Comparison of ENCODE assay signal across 30 cellular contexts in the genomic region with DNA sequence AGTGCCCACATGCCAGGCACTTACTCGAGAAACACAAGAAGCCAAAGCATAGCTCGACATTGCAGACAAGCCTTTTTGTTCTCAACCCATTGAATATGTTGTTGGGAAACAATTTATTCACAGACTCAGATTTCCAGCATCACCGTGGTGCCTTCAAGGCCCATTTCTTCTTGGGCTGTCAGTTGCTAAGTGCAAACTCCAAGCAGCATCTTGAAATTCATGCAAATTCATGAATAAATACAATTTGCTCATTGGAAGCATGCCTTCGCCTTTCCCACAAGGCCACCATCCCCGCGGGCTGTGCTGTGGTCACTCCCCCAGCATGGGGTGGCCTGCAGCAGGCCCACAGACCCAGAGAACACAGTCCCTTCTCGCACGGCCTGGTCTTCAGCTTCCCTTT.
"Had no signal": no experiment of that assay in that cellular context is flagged by ENCODE, and none has a peak within 500 bp of the region (broad histone marks: within the 10 kb centered on the region; RNA-seq: fewer than 3 reads in every experiment).

No MANE protein-coding gene starts in this region.

- H3K9me3 ChIP-seq: ascending aorta, body of pancreas, breast epithelium, SJCRH30 had no signal

- FAIRE-seq: TTC549 had no signal

- H3K9me3 Mint-ChIP-seq: activated CD8-positive, alpha-beta T cell treated with anti-CD3 and anti-CD28 coated beads for 36 hours; activated naive CD4-positive, alpha-beta T cell treated with anti-CD3 and anti-CD28 coated beads, Interleukin-2, amount 50 U/mL, for 24 hours had no signal

- H3K4me3 ChIP-seq: ascending aorta, body of pancreas, breast epithelium, SJCRH30, SK-N-MC had no signal

- H3K36me3 ChIP-seq: ascending aorta, breast epithelium, SJCRH30 had no signal

- H3K27ac Mint-ChIP-seq: activated CD4-positive, alpha-beta T cell treated with anti-CD3 and anti-CD28 coated beads, Interleukin-2, amount 10 ng/mL, durations not matched to agents 24 days and 14 days; activated CD8-positive, alpha-beta T cell treated with anti-CD3 and anti-CD28 coated beads for 36 hours; activated naive CD4-positive, alpha-beta T cell treated with anti-CD3 and anti-CD28 coated beads, Interleukin-2, amount 50 U/mL, for 24 hours; activated naive CD8-positive, alpha-beta T cell treated with anti-CD3 and anti-CD28 coated beads, Interleukin-2, amount 10 ng/mL, durations not matched to agents 7 days and 5 days; activated T-cell treated with anti-CD3 and anti-CD28 coated beads, Interleukin-2, amount 50 U/mL, for 72 hours; activated T-helper 17 cell treated with anti-CD3 and anti-CD28 coated beads, Interleukin-2, amount 50 U/mL, for 72 hours; T-helper 1 cell treated with Interleukin-12 subunit alpha and Interleukin-12 subunit beta and Interleukin-4 antibody, amounts not matched to agents 30 μg/mL and 1 μg/mL, for 36 hours; T-helper 2 cell treated with Interferon-gamma antibody and Interleukin-4, amounts not matched to agents 5 μg/mL and 100 μg/mL, for 36 hours had no signal

- H3K36me3 Mint-ChIP-seq: activated naive CD4-positive, alpha-beta T cell treated with anti-CD3 and anti-CD28 coated beads, Interleukin-2, amount 50 U/mL, for 24 hours; activated naive CD8-positive, alpha-beta T cell treated with anti-CD3 and anti-CD28 coated beads, Interleukin-2, amount 10 ng/mL, durations not matched to agents 7 days and 5 days had no signal

- H3K27ac ChIP-seq: ascending aorta, breast epithelium, SJCRH30, SK-N-MC had no signal

- H3K27me3 ChIP-seq: ascending aorta, body of pancreas, breast epithelium, SJCRH30 had no signal

- H3K27me3 Mint-ChIP-seq: activated CD4-positive, alpha-beta T cell treated with anti-CD3 and anti-CD28 coated beads, Interleukin-2, amount 10 ng/mL, durations not matched to agents 24 days and 14 days; activated CD8-positive, alpha-beta T cell treated with anti-CD3 and anti-CD28 coated beads for 36 hours; activated naive CD4-positive, alpha-beta T cell treated with anti-CD3 and anti-CD28 coated beads, Interleukin-2, amount 50 U/mL, for 24 hours; activated naive CD8-positive, alpha-beta T cell treated with anti-CD3 and anti-CD28 coated beads, Interleukin-2, amount 10 ng/mL, durations not matched to agents 7 days and 5 days; activated T-helper 17 cell treated with anti-CD3 and anti-CD28 coated beads, Interleukin-2, amount 50 U/mL, for 72 hours had no signal

- DNase-seq: activated CD4-positive, alpha-beta T cell treated with anti-CD3 and anti-CD28 coated beads, Interleukin-2, amount 10 ng/mL, durations not matched to agents 24 days and 14 days; activated CD4-positive, alpha-beta T cell treated with anti-CD3 and anti-CD28 coated beads, Interleukin-2, amount 50 U/mL, for 4 hours; activated CD8-positive, alpha-beta T cell treated with anti-CD3 and anti-CD28 coated beads for 36 hours; activated gamma-delta T cell; activated naive CD4-positive, alpha-beta T cell treated with Interleukin-2 at 50 U/mL for 16 hours; activated naive CD8-positive, alpha-beta T cell treated with anti-CD3 and anti-CD28 coated beads, Interleukin-2, amount 10 ng/mL, durations not matched to agents 7 days and 5 days; activated T-cell treated with anti-CD3 and anti-CD28 coated beads, Interleukin-2, amount 50 U/mL, for 1 hour; activated T-cell treated with anti-CD3 and anti-CD28 coated beads, Interleukin-2, amount 50 U/mL, for 72 hours; Karpas-422; KBM-7; NCI-H1105; NCI-H1417 treated with DMSO at 0.1 percent for 48 hours; NCI-H187 treated with DMSO at 0.1 percent for 48 hours; NCI-H2081; NCI-H2171 treated with DMSO at 0.1 percent for 48 hours; NCI-H2227 treated with DMSO at 0.1 percent for 48 hours; NCI-H446 treated with DMSO at 0.1 percent for 48 hours; NCI-H524; NCI-H69; SHP77; SJCRH30 had no signal

- H3K4me1 ChIP-seq: ascending aorta, breast epithelium, SJCRH30 had no signal

- H3K4me1 Mint-ChIP-seq: activated CD4-positive, alpha-beta T cell treated with anti-CD3 and anti-CD28 coated beads, Interleukin-2, amount 10 ng/mL, durations not matched to agents 24 days and 14 days; activated naive CD4-positive, alpha-beta T cell treated with anti-CD3 and anti-CD28 coated beads, Interleukin-2, amount 50 U/mL, for 24 hours; activated naive CD8-positive, alpha-beta T cell treated with anti-CD3 and anti-CD28 coated beads, Interleukin-2, amount 10 ng/mL, durations not matched to agents 7 days and 5 days; activated T-helper 17 cell treated with anti-CD3 and anti-CD28 coated beads, Interleukin-2, amount 50 U/mL, for 72 hours had no signal

- H3K4me3 Mint-ChIP-seq: activated CD4-positive, alpha-beta T cell treated with anti-CD3 and anti-CD28 coated beads, Interleukin-2, amount 10 ng/mL, durations not matched to agents 24 days and 14 days; activated CD8-positive, alpha-beta T cell treated with anti-CD3 and anti-CD28 coated beads for 36 hours; activated naive CD4-positive, alpha-beta T cell treated with anti-CD3 and anti-CD28 coated beads, Interleukin-2, amount 50 U/mL, for 24 hours; activated naive CD8-positive, alpha-beta T cell treated with anti-CD3 and anti-CD28 coated beads, Interleukin-2, amount 10 ng/mL, durations not matched to agents 7 days and 5 days; activated T-cell treated with anti-CD3 and anti-CD28 coated beads, Interleukin-2, amount 50 U/mL, for 72 hours; activated T-helper 17 cell treated with anti-CD3 and anti-CD28 coated beads, Interleukin-2, amount 50 U/mL, for 72 hours; T-helper 1 cell treated with Interleukin-12 subunit alpha and Interleukin-12 subunit beta and Interleukin-4 antibody, amounts not matched to agents 30 μg/mL and 1 μg/mL, for 36 hours; T-helper 2 cell treated with Interferon-gamma antibody and Interleukin-4, amounts not matched to agents 5 μg/mL and 100 μg/mL, for 36 hours had no signal
